ENCODE assay signal across 12 cellular contexts in the genomic region with DNA sequence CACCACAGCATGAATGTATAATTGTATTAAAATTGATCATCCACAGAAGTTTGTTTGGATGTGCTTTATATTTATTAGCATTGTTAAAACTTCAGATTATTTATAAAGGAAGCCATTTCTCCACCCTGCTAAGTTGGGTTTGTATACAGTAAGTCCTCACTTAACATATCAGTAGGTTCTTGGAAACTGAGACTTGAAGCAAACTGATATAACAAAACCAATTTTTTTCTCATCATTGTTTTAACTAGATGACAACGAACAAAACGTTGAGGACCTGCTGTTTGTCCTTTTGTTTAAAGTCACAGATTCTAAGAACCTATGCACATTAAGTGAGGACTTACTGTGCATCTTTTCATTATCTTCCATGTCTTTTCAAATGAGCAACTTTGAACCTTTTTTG.
"Had no signal": no experiment of that assay in that cellular context is flagged by ENCODE, and none has a peak within 500 bp of the region (broad histone marks: within the 10 kb centered on the region; RNA-seq: fewer than 3 reads in every experiment).

No MANE protein-coding gene starts in this region.

- H3K79me2 ChIP-seq: parathyroid adenoma had no signal

- H3K9me3 ChIP-seq: tibial artery had no signal

- H3K27ac ChIP-seq: coronary artery, parathyroid adenoma, tibial artery had no signal

- H3K27me3 Mint-ChIP-seq: activated CD8-positive, alpha-beta memory T cell treated with anti-CD3 and anti-CD28 coated beads, Interleukin-2, amount 10 ng/mL, durations not matched to agents 7 days and 5 days had no signal

- H3K27ac Mint-ChIP-seq: T-helper 1 cell treated with Interleukin-12 subunit alpha and Interleukin-12 subunit beta and Interleukin-4 antibody, amounts not matched to agents 30 μg/mL and 1 μg/mL, for 36 hours had no signal

- FAIRE-seq: astrocyte had no signal

- H3K9me3 Mint-ChIP-seq: activated T-cell treated with anti-CD3 and anti-CD28 coated beads, Interleukin-2, amount 50 U/mL, for 4 hours; T-helper 1 cell treated with Interleukin-12 subunit alpha and Interleukin-12 subunit beta and Interleukin-4 antibody, amounts not matched to agents 30 μg/mL and 1 μg/mL, for 36 hours had no signal

- DNase-seq: activated CD8-positive, alpha-beta memory T cell treated with anti-CD3 and anti-CD28 coated beads, Interleukin-2, amount 10 ng/mL, durations not matched to agents 7 days and 5 days; activated gamma-delta T cell treated with Interleukin-2 at 50 U/mL for 16 hours; activated T-cell treated with anti-CD3 and anti-CD28 coated beads, Interleukin-2, amount 50 U/mL, for 4 hours; effector CD4-positive, alpha-beta T cell; left ventricle myocardium superior; mesendoderm; stimulated activated CD4-positive, alpha-beta T cell treated with anti-CD3 and anti-CD28 coated beads, Interleukin-4, amount 100 ng/mL, for 4 hours; tibial artery had no signal

- ATAC-seq: activated CD8-positive, alpha-beta memory T cell treated with anti-CD3 and anti-CD28 coated beads, Interleukin-2, amount 10 ng/mL, durations not matched to agents 7 days and 5 days; activated T-cell treated with anti-CD3 and anti-CD28 coated beads, Interleukin-2, amount 50 U/mL, for 4 hours; left ventricle myocardium superior had no signal

- H3K4me1 ChIP-seq: parathyroid adenoma, tibial artery had no signal

- H3K4me3 Mint-ChIP-seq: activated CD8-positive, alpha-beta memory T cell treated with anti-CD3 and anti-CD28 coated beads, Interleukin-2, amount 10 ng/mL, durations not matched to agents 7 days and 5 days; activated T-cell treated with anti-CD3 and anti-CD28 coated beads, Interleukin-2, amount 50 U/mL, for 4 hours; T-helper 1 cell treated with Interleukin-12 subunit alpha and Interleukin-12 subunit beta and Interleukin-4 antibody, amounts not matched to agents 30 μg/mL and 1 μg/mL, for 36 hours had no signal

- H3K4me3 ChIP-seq: coronary artery, tibial artery had no signal

- H2AFZ ChIP-seq: parathyroid adenoma had no signal

- H3K9ac ChIP-seq: parathyroid adenoma had no signal

- H3K27me3 ChIP-seq: tibial artery had no signal
